In genomic region chr18:21707130-21707529, GRCh38 we compare ENCODE assay signal across 7 cellular contexts. TPM values are rescaled to one million over a fixed set of nuclear protein-coding genes. Genes with fewer than 3 reads are reported as not detected.
DNase-seq lines count a peak whose midpoint lies in the region; ATAC-seq, FAIRE-seq and TF ChIP-seq lines count a peak whose summit lies in the region.
"Not testable (repeated sequence)": the region's sequence is repeated elsewhere in the genome, so short reads cannot be mapped to it uniquely, and the experiment has no call there.

No MANE protein-coding gene starts in this region.

- peak overlapping the region in 2 of 3 experiments; percentile 36 to 60 for H3K4me3 Mint-ChIP-seq in nephron
- H3K4me3 Mint-ChIP-seq in osteocyte (ENCODE audit: unreplicated experiment) = not testable (repeated sequence)

- not testable (repeated sequence) for H3K4me1 Mint-ChIP-seq in nephron
- H3K4me1 Mint-ChIP-seq in osteocyte (ENCODE audit: unreplicated experiment) = peaks cover 20% of the 10 kb centered on the region

- not testable (repeated sequence) for H3K79me2 ChIP-seq in endothelial cell of umbilical vein (ENCODE audit: control insufficient read depth, insufficient read depth, low read length)

- dilution Hi-C loops in endothelial cell of umbilical vein (cut with MboI; ENCODE audit: extremely low pct_ligation_motif_present, low sequenced_read_pairs) = not testable (repeated sequence)

- TF ChIP-seq EP300 in A549 (IDR thresholded peaks at IDR 0.05) = not testable (repeated sequence)

- not testable (repeated sequence) for H3K27me3 ChIP-seq in endothelial cell of umbilical vein (ENCODE audit: control insufficient read depth in 2 of 2, insufficient read depth in 2 of 2, low read length in 2 of 2)

- POLR2A ChIA-PET in A549 (lab: Yijun Ruan, JAX) = interaction anchor here (0.6 kb wide), 1 partner anchor 17 kb away, joined by 12 read pairs; no protein-coding TSS in a partner anchor
- POLR2A ChIA-PET in endothelial cell of umbilical vein (lab: Charles Lee) = not testable (repeated sequence)

- H3K9me1 ChIP-seq in endothelial cell of umbilical vein (replicated peaks; ENCODE audit: control insufficient read depth, extremely low read depth, insufficient read depth, low read length) = not testable (repeated sequence)

- TF ChIP-seq CTCF in A549 (IDR thresholded peaks at IDR 0.05); endothelial cell of umbilical vein (IDR thresholded peaks at IDR 0.05; ENCODE audit: extremely low read depth in 1 of 2, insufficient read depth in 1 of 2, low read depth in 1 of 2, low read length in 2 of 2); nephron (IDR thresholded peaks at IDR 0.05; ENCODE audit: unreplicated experiment in 3 of 3); osteocyte (IDR thresholded peaks at IDR 0.05): not testable (repeated sequence)

- not testable (repeated sequence) for H3K4me3 ChIP-seq in A549; endothelial cell of umbilical vein (replicated peaks in 1 of 3; ENCODE audit: insufficient read depth in 1 of 3, low read depth in 1 of 3, low read length in 3 of 3)

- not testable (repeated sequence) for H4K20me1 ChIP-seq in endothelial cell of umbilical vein (replicated peaks; ENCODE audit: control insufficient read depth, extremely low read depth, insufficient read depth, low read length)

- H3K4me1 ChIP-seq in A549 = peaks cover 11% of the 10 kb centered on the region; the same call in 2 of the 3 replicates
- peaks cover 19% of the 10 kb centered on the region for H3K4me1 ChIP-seq in endothelial cell of umbilical vein (ENCODE audit: control insufficient read depth, extremely low read depth, insufficient read depth, low read length)

- H2AFZ ChIP-seq in endothelial cell of umbilical vein (ENCODE audit: low read depth, low read length) = peak overlapping the region; percentile 27

- WGBS in A549 (ENCODE audit: missing lambda C conversion rate) = 86% methylated on average over 6 of the region's 7 CpGs

- H3K36me3 Mint-ChIP-seq in nephron (ENCODE audit: low read depth); osteocyte (ENCODE audit: unreplicated experiment): not testable (repeated sequence)

- not testable (repeated sequence) for H3K9me3 Mint-ChIP-seq in nephron; osteocyte (ENCODE audit: unreplicated experiment)

- CTCF ChIA-PET in A549 (lab: Yijun Ruan, JAX) = not testable (repeated sequence)
- CTCF ChIA-PET in endothelial cell of umbilical vein (lab: Charles Lee) = interaction anchor here (0.9 to 1.2 kb wide), 2 partner anchors 23 to 33 kb away, joined by 4 to 5 read pairs; partner anchors contain the start of gene MIB1

- H3K4me2 ChIP-seq in A549; endothelial cell of umbilical vein (ENCODE audit: insufficient read depth, low read length): not testable (repeated sequence)

- not testable (repeated sequence) for ATAC-seq in A549

- not testable (repeated sequence) for H3K9ac ChIP-seq in endothelial cell of umbilical vein (replicated peaks; ENCODE audit: extremely low read depth, insufficient read depth, low read length)

- not testable (repeated sequence) for H3K27me3 Mint-ChIP-seq in nephron (ENCODE audit: low read depth); osteocyte (ENCODE audit: unreplicated experiment)

- DNase-seq in A549 (ENCODE audit: low read depth in 1 of 2, low spot score in 1 of 2); endothelial cell of umbilical vein (ENCODE audit: low read depth, low spot score): not testable (repeated sequence)
- DNase-seq in ELF-1 (ENCODE audit: low read depth, low spot score) (peak; percentile 8), osteocyte (ENCODE audit: extremely low spot score, unreplicated experiment) (peak; percentile 59), ureter (ENCODE audit: low spot score) (peak; percentile 15)
- DNase-seq in activated CD4-positive, alpha-beta T cell treated with anti-CD3 and anti-CD28 coated beads for 48 hours = peak; percentile 10

- H3K9me3 ChIP-seq in A549; endothelial cell of umbilical vein (replicated peaks; ENCODE audit: control insufficient read depth, insufficient read depth, low read length): not testable (repeated sequence)

- BruUV-seq in endothelial cell of umbilical vein (replicated peaks; lab: Mats Ljungman, UMichigan) = not testable (repeated sequence)

- H3K36me3 ChIP-seq in endothelial cell of umbilical vein (ENCODE audit: control insufficient read depth in 2 of 2, extremely low read depth in 1 of 2, insufficient read depth in 2 of 2, low read length in 2 of 2) = not testable (repeated sequence)

- TF ChIP-seq POLR2A in A549 (IDR thresholded peaks at IDR 0.05; ENCODE audit: low read length); endothelial cell of umbilical vein (IDR thresholded peaks at IDR 0.05; ENCODE audit: low read depth, low read length): not testable (repeated sequence)

- not testable (repeated sequence) for H3K27ac Mint-ChIP-seq in nephron; osteocyte (ENCODE audit: unreplicated experiment)

- H3K27ac ChIP-seq in A549; endothelial cell of umbilical vein (ENCODE audit: insufficient read depth, low read depth, low read length): not testable (repeated sequence)

- intact Hi-C loops in endothelial cell of umbilical vein (cut with micrococcal nuclease) = not testable (repeated sequence)

- not testable (repeated sequence) for FAIRE-seq in A549 (lab: Jason Lieb, UNC); endothelial cell of umbilical vein (lab: Jason Lieb, UNC)

- not testable (repeated sequence) for TF ChIP-seq RAD21 in A549 (conservative IDR thresholded peaks at IDR 0.05 in 1 of 2, IDR thresholded peaks at IDR 0.05 in 1 of 2)

TF ChIP-seq in A549, 52 proteins besides CTCF, POLR2A, EP300 and RAD21:
- peak; percentile 58 for TF ChIP-seq MAFK (IDR thresholded peaks at IDR 0.05; ENCODE audit: partially characterized antibody)
TF ChIP-seq in A549: peak in this region for 1; not testable (repeated sequence) for 51.

RNA-seq across cellular contexts. Expression of gene ABHD3, which starts 2.6 kb away (rescaled TPM):
- polyA plus RNA-seq in A549 (2011; rRNA removed) (24.4 and 24.7 TPM in 2 replicates), A549 (2017; fragmentation: RNase III; extraction: RNeasy Plus Mini Kit Qiagen cat#74134 plus additional on column Dnase treatment) (20.9 to 28.0 TPM (median 23.7 TPM) in 3 replicates), endothelial cell of umbilical vein (5.7 and 6.3 TPM in 2 replicates)
- polyA plus RNA-seq in A549 (2012; cell fraction: cytosol; rRNA removed) = 14.5 and 15.6 TPM in 2 replicates
- polyA plus RNA-seq in A549 (2012; cell fraction: nucleus; rRNA removed) = 15.9 and 21.2 TPM in 2 replicates
- polyA minus RNA-seq in A549 (2011; rRNA and poly(A)+ RNA removed) = 10.6 and 14.1 TPM in 2 replicates
- total RNA-seq in endothelial cell of umbilical vein (10.0 and 14.9 TPM in 2 replicates), osteocyte (8.8 and 10.0 TPM in 2 replicates), ureter (16.5 TPM)
- 4.2 and 5.5 TPM in 2 replicates for polyA plus RNA-seq in endothelial cell of umbilical vein (2011; cell fraction: cytosol; rRNA removed)
- 23.6 and 32.7 TPM in 2 replicates for polyA plus RNA-seq in endothelial cell of umbilical vein (2011; cell fraction: nucleus; rRNA removed)
- polyA plus RNA-seq in endothelial cell of umbilical vein (2012) = 4.1 and 6.5 TPM in 2 replicates
- polyA minus RNA-seq in endothelial cell of umbilical vein = 6.7 and 9.3 TPM in 2 replicates
- polyA minus RNA-seq in endothelial cell of umbilical vein (2011; cell fraction: cytosol; rRNA and poly(A)+ RNA removed) = 26.4 TPM
- polyA minus RNA-seq in endothelial cell of umbilical vein (2011; cell fraction: nucleus; rRNA and poly(A)+ RNA removed) = 12.6 and 18.3 TPM in 2 replicates

RNA-seq across cellular contexts. Expression of gene MIB1, which starts 33.5 kb away (rescaled TPM):
- polyA plus RNA-seq in A549 (2011; rRNA removed) (20.3 and 22.2 TPM in 2 replicates), A549 (2017; fragmentation: RNase III; extraction: RNeasy Plus Mini Kit Qiagen cat#74134 plus additional on column Dnase treatment) (8.4 to 9.7 TPM (median 9.6 TPM) in 3 replicates), endothelial cell of umbilical vein (4.3 and 6.3 TPM in 2 replicates)
- 1.8 and 2.0 TPM in 2 replicates for polyA plus RNA-seq in A549 (2012; cell fraction: cytosol; rRNA removed)
- 1.5 and 2.3 TPM in 2 replicates for polyA plus RNA-seq in A549 (2012; cell fraction: nucleus; rRNA removed)
- polyA minus RNA-seq in A549 (2011; rRNA and poly(A)+ RNA removed) = 51.8 and 53.5 TPM in 2 replicates
- total RNA-seq in endothelial cell of umbilical vein (37.5 and 40.6 TPM in 2 replicates), osteocyte (63.8 and 66.4 TPM in 2 replicates), ureter (45.3 TPM)
- polyA plus RNA-seq in endothelial cell of umbilical vein (2011; cell fraction: cytosol; rRNA removed) = 6.6 and 6.9 TPM in 2 replicates
- 14.5 and 17.3 TPM in 2 replicates for polyA plus RNA-seq in endothelial cell of umbilical vein (2011; cell fraction: nucleus; rRNA removed)
- polyA plus RNA-seq in endothelial cell of umbilical vein (2012) = 22.2 and 25.4 TPM in 2 replicates
- polyA minus RNA-seq in endothelial cell of umbilical vein = 62.9 and 76.3 TPM in 2 replicates
- 33.6 TPM for polyA minus RNA-seq in endothelial cell of umbilical vein (2011; cell fraction: cytosol; rRNA and poly(A)+ RNA removed)
- 22.7 and 35.1 TPM in 2 replicates for polyA minus RNA-seq in endothelial cell of umbilical vein (2011; cell fraction: nucleus; rRNA and poly(A)+ RNA removed)
